ENCODE assay signal across 26 cellular contexts in the genomic region with DNA sequence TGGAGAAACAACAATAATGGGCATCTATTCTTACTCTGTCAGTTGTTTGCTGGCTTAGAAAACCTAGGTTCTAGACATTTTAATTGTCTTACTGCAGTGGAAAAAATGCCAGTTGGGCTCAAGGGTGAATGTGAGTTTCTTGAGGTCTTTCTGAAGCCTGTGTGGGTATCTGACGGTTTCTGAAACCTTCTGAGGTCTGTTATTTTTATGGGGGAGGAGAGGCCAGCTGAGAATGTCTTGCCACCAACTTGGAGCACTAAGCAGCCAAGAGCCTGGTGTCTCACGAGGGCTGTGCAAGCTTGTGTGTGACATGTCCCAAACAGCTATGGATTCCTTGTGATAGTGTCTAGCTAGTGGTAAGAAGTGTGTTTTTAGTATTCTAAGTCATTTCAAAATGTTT. TPM values are rescaled to one million over a fixed set of nuclear protein-coding genes. Genes with fewer than 3 reads are reported as not detected.
DNase-seq lines count a peak whose midpoint lies in the region; ATAC-seq and TF ChIP-seq lines count a peak whose summit lies in the region.
"Had no signal": no experiment of that assay in that cellular context is flagged by ENCODE, and none has a peak within 500 bp of the region (broad histone marks: within the 10 kb centered on the region; RNA-seq: fewer than 3 reads in every experiment).

No MANE protein-coding gene starts in this region.

- H3K36me3 ChIP-seq in GM23338 (ENCODE audit: insufficient read depth) (0 out of 2 replicates have a peak, but pooled peaks cover 7% of the 10 kb centered on the region), MM.1S (replicated peaks; ENCODE audit: insufficient read depth, low read length) (no peaks in the 10 kb centered on the region)
- H3K36me3 ChIP-seq: SJSA1 had no signal

- H3K27me3 Mint-ChIP-seq in activated CD8-positive, alpha-beta memory T cell treated with anti-CD3 and anti-CD28 coated beads, Interleukin-2, amount 10 ng/mL, durations not matched to agents 7 days and 5 days, result peaks cover 4% of the 10 kb centered on the region
- H3K27me3 Mint-ChIP-seq in GM23338 (ENCODE audit: insufficient read depth, low read depth, poor library complexity) (peaks cover 8% of the 10 kb centered on the region), HFFc6 (ENCODE audit: insufficient read depth) (peaks cover 7% of the 10 kb centered on the region)

- no peak for DNase-seq in activated CD8-positive, alpha-beta memory T cell treated with anti-CD3 and anti-CD28 coated beads, Interleukin-2, amount 10 ng/mL, durations not matched to agents 7 days and 5 days
- DNase-seq in activated CD8-positive, alpha-beta memory T cell treated with anti-CD3 and anti-CD28 coated beads for 24 hours, result no peak
- DNase-seq in GM23338 (ENCODE audit: low spot score) (no peak), MM.1S (peak; percentile 23), AG08395 (ENCODE audit: low spot score) (no peak), HFFc6 (no peak), AG08396 (ENCODE audit: low spot score) (no peak)
- DNase-seq in stimulated activated effector memory CD8-positive, alpha-beta T cell treated with anti-CD3 and anti-CD28 coated beads, Interleukin-12 subunit alpha, Interleukin-12 subunit beta, amount 100 ng/mL, for 72 hours (ENCODE audit: low spot score in 2 of 2), result no peak
- DNase-seq: 8988T; Calu3; CD8-positive, alpha-beta memory T cell; DMS153; GOT3; HCEC 1CT; IMR-90; Kasumi-1; NCI-H1417; NCI-H1694 treated with DMSO at 0.1 percent for 48 hours; NCI-H2081 treated with DMSO at 0.1 percent for 48 hours; NCI-H2171 treated with DMSO at 0.1 percent for 48 hours; NCI-H526 had no signal

- H3K27ac ChIP-seq in GM23338 (ENCODE audit: low read depth), result no peak overlapping the region; the same call in 1 of the 2 replicates
- no peak overlapping the region for H3K27ac ChIP-seq in MM.1S (ENCODE audit: low read length)
- H3K27ac ChIP-seq: C4-2B, SJSA1 had no signal

- H3K4me3 ChIP-seq in GM23338, result no peak overlapping the region
- no peak overlapping the region for H3K4me3 ChIP-seq in MM.1S (ENCODE audit: low read length)
- H3K4me3 ChIP-seq: SJSA1 had no signal

- peaks cover 42% of the 10 kb centered on the region for H3K4me1 Mint-ChIP-seq in activated CD8-positive, alpha-beta memory T cell treated with anti-CD3 and anti-CD28 coated beads, Interleukin-2, amount 10 ng/mL, durations not matched to agents 7 days and 5 days
- H3K4me1 Mint-ChIP-seq in GM23338 (no peaks in the 10 kb centered on the region), HFFc6 (ENCODE audit: low read depth) (no peaks in the 10 kb centered on the region)
- H3K4me1 Mint-ChIP-seq in stimulated activated effector memory CD8-positive, alpha-beta T cell treated with anti-CD3 and anti-CD28 coated beads, Interleukin-12 subunit alpha, Interleukin-12 subunit beta, amount 100 ng/mL, for 72 hours, result peaks cover 6% of the 10 kb centered on the region

- TF ChIP-seq CTCF in GM23338 (conservative IDR thresholded peaks at IDR 0.05; ENCODE audit: low read depth in 2 of 2) (no peak), MM.1S (IDR thresholded peaks at IDR 0.05; ENCODE audit: low read length) (no peak), HFFc6 (IDR thresholded peaks at IDR 0.05) (no peak)

- H3K79me2 ChIP-seq in GM23338 (replicated peaks; ENCODE audit: insufficient read depth), result no peaks in the 10 kb centered on the region
- no peaks in the 10 kb centered on the region for H3K79me2 ChIP-seq in MM.1S (ENCODE audit: low read length)

- peak; percentile 38 for ATAC-seq in activated CD8-positive, alpha-beta memory T cell treated with anti-CD3 and anti-CD28 coated beads, Interleukin-2, amount 10 ng/mL, durations not matched to agents 7 days and 5 days
- no peak for ATAC-seq in GM23338
- ATAC-seq in stimulated activated effector memory CD8-positive, alpha-beta T cell treated with anti-CD3 and anti-CD28 coated beads, Interleukin-12 subunit alpha, Interleukin-12 subunit beta, amount 100 ng/mL, for 72 hours, result peak; percentile 41
- ATAC-seq: Right ventricle myocardium inferior had no signal

- 0 out of 2 replicates have a peak, but pooled peaks cover 3% of the 10 kb centered on the region for H3K9me2 ChIP-seq in GM23338 (ENCODE audit: insufficient read depth)
- no peaks in the 10 kb centered on the region for H3K9me2 ChIP-seq in MM.1S (replicated peaks; ENCODE audit: insufficient read depth, low read length)

- no peak overlapping the region for H3K9ac ChIP-seq in MM.1S (ENCODE audit: low read length)

- H3K27me3 ChIP-seq in GM23338 (ENCODE audit: insufficient read depth), result no peaks in the 10 kb centered on the region
- H3K27me3 ChIP-seq in MM.1S (replicated peaks; ENCODE audit: insufficient read depth, low read length), result no peaks in the 10 kb centered on the region
- H3K27me3 ChIP-seq: SJSA1 had no signal

- H3F3A ChIP-seq in GM23338 (replicated peaks; ENCODE audit: low read depth), result no peaks in the 10 kb centered on the region
- no peaks in the 10 kb centered on the region for H3F3A ChIP-seq in MM.1S (ENCODE audit: insufficient read depth, low read length)

- H3K4me1 ChIP-seq in GM23338 (ENCODE audit: insufficient read depth), result no peaks in the 10 kb centered on the region
- peaks cover 3% of the 10 kb centered on the region; the same call in 1 of the 2 replicates for H3K4me1 ChIP-seq in MM.1S (ENCODE audit: low read length)
- H3K4me1 ChIP-seq: SJSA1 had no signal

- H3K9me3 Mint-ChIP-seq in activated CD8-positive, alpha-beta memory T cell treated with anti-CD3 and anti-CD28 coated beads, Interleukin-2, amount 10 ng/mL, durations not matched to agents 7 days and 5 days (ENCODE audit: low read depth), result peaks cover 2% of the 10 kb centered on the region
- peaks cover 6% of the 10 kb centered on the region for H3K9me3 Mint-ChIP-seq in GM23338
- H3K9me3 Mint-ChIP-seq in stimulated activated effector memory CD8-positive, alpha-beta T cell treated with anti-CD3 and anti-CD28 coated beads, Interleukin-12 subunit alpha, Interleukin-12 subunit beta, amount 100 ng/mL, for 72 hours, result no peaks in the 10 kb centered on the region
- no peaks in the 10 kb centered on the region for H3K9me3 Mint-ChIP-seq in HFFc6

- no peak overlapping the region for H2AFZ ChIP-seq in GM23338
- no peak overlapping the region for H2AFZ ChIP-seq in MM.1S (ENCODE audit: low read length)

- peaks cover 8% of the 10 kb centered on the region for H3K36me3 Mint-ChIP-seq in activated CD8-positive, alpha-beta memory T cell treated with anti-CD3 and anti-CD28 coated beads, Interleukin-2, amount 10 ng/mL, durations not matched to agents 7 days and 5 days
- H3K36me3 Mint-ChIP-seq in GM23338 (ENCODE audit: low read depth) (peaks cover 39% of the 10 kb centered on the region), HFFc6 (ENCODE audit: low read depth) (peaks cover 11% of the 10 kb centered on the region)
- H3K36me3 Mint-ChIP-seq in stimulated activated effector memory CD8-positive, alpha-beta T cell treated with anti-CD3 and anti-CD28 coated beads, Interleukin-12 subunit alpha, Interleukin-12 subunit beta, amount 100 ng/mL, for 72 hours, result no peaks in the 10 kb centered on the region

- no peaks in the 10 kb centered on the region for H3K9me3 ChIP-seq in MM.1S (replicated peaks; ENCODE audit: insufficient read depth, low read length)
- H3K9me3 ChIP-seq: SJSA1 had no signal

- H4K20me1 ChIP-seq in GM23338 (replicated peaks; ENCODE audit: insufficient read depth) (no peaks in the 10 kb centered on the region), MM.1S (ENCODE audit: insufficient read depth, low read length) (no peaks in the 10 kb centered on the region)

- CTCF ChIA-PET in activated CD8-positive, alpha-beta memory T cell treated with anti-CD3 and anti-CD28 coated beads, Interleukin-2, amount 10 ng/mL, durations not matched to agents 7 days and 5 days (lab: Charles Lee), result interaction anchor here (1.6 to 2.1 kb wide), 2 partner anchors 20 to 44 kb away, joined by 4 to 5 read pairs; no protein-coding TSS in a partner anchor

- H3K4me2 ChIP-seq in GM23338 (no peak overlapping the region), MM.1S (ENCODE audit: low read depth, low read length) (no peak overlapping the region)

- no peak overlapping the region for H3K4me3 Mint-ChIP-seq in activated CD8-positive, alpha-beta memory T cell treated with anti-CD3 and anti-CD28 coated beads, Interleukin-2, amount 10 ng/mL, durations not matched to agents 7 days and 5 days
- H3K4me3 Mint-ChIP-seq in GM23338 (no peak overlapping the region), HFFc6 (no peak overlapping the region)
- H3K4me3 Mint-ChIP-seq in stimulated activated effector memory CD8-positive, alpha-beta T cell treated with anti-CD3 and anti-CD28 coated beads, Interleukin-12 subunit alpha, Interleukin-12 subunit beta, amount 100 ng/mL, for 72 hours, result no peak overlapping the region
- H3K4me3 Mint-ChIP-seq: CD8-positive, alpha-beta memory T cell had no signal

- H3K27ac Mint-ChIP-seq in activated CD8-positive, alpha-beta memory T cell treated with anti-CD3 and anti-CD28 coated beads, Interleukin-2, amount 10 ng/mL, durations not matched to agents 7 days and 5 days, result no peak overlapping the region
- H3K27ac Mint-ChIP-seq in GM23338, result no peak overlapping the region
- H3K27ac Mint-ChIP-seq in stimulated activated effector memory CD8-positive, alpha-beta T cell treated with anti-CD3 and anti-CD28 coated beads, Interleukin-12 subunit alpha, Interleukin-12 subunit beta, amount 100 ng/mL, for 72 hours, result no peak overlapping the region
- no peak overlapping the region for H3K27ac Mint-ChIP-seq in HFFc6

TF ChIP-seq in GM23338, 12 proteins besides CTCF, POLR2A, EP300 and RAD21:
- TF ChIP-seq POLR2AphosphoS5 (IDR thresholded peaks at IDR 0.05; ENCODE audit: low read depth) (0 out of 2 replicates have a peak, but pooled peaks have one; percentile 6), JUNB (IDR thresholded peaks at IDR 0.05; ENCODE audit: unreplicated experiment) (no peak)
TF ChIP-seq in GM23338: peak in this region for 1.

RNA-seq across cellular contexts. Expression of a gene that starts 24.2 kb away (rescaled TPM):
- not detected for total RNA-seq in activated CD8-positive, alpha-beta memory T cell treated with anti-CD3 and anti-CD28 coated beads, Interleukin-2, amount 10 ng/mL, durations not matched to agents 7 days and 5 days
- total RNA-seq in GM23338 (2014; rRNA removed; shearing (Covaris generic)), result not detected in 2 replicates
- polyA plus RNA-seq in GM23338 (2016; fragmentation: Nextera tagmentation; extraction: Ambion mirVana), result not detected in 2 replicates
- not detected for total RNA-seq in HFFc6 (2021; fragmentation: NEBNext Ultra II Directional; extraction: Animal tissue kit (Norgen Biotek cat#: 25700))
- total RNA-seq: CD8-positive, alpha-beta memory T cell; HT1080; IMR-90; Right ventricle myocardium inferior; SJSA1; T-helper 1 cell treated with Interleukin-12 subunit alpha and Interleukin-12 subunit beta and Interleukin-4 antibody, amounts not matched to agents 30 ng/mL and 1 ng/mL, for 36 hours had no signal
- polyA plus RNA-seq: CD8-positive, alpha-beta memory T cell; IMR-90 had no signal
